23 cellular contexts compared by ENCODE assay signal in the genomic region with DNA sequence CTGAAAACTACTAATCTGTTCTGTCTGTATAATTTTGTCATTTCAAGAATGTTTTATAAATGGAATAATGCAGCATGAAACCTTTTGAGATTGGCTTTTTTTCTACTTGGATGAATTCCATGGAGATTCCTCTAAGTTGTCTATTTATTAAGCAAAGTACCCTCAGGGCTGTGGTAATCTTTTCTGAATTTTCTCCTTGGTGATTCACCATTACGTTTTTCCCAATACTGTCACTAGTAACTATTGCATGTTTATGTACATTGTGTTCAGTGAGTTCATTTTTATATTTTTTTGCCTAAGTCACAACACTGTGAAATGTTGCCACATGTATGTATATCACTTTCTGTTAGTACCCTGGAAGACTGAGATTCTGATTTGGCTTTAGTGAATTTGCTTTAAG.
"Had no signal": no experiment of that assay in that cellular context is flagged by ENCODE, and none has a peak within 500 bp of the region (broad histone marks: within the 10 kb centered on the region; RNA-seq: fewer than 3 reads in every experiment).

No MANE protein-coding gene starts in this region.

- ATAC-seq: activated naive CD4-positive, alpha-beta T cell treated with anti-CD3 and anti-CD28 coated beads, Interleukin-2, amount 50 U/mL, for 72 hours; activated T-cell treated with anti-CD3 and anti-CD28 coated beads, Interleukin-2, amount 50 U/mL, for 4 hours; activated T-helper 17 cell treated with anti-CD3 and anti-CD28 coated beads, Interleukin-2, amount 50 U/mL, for 72 hours; heart left ventricle; left lung; lower lobe of right lung; right lobe of liver had no signal

- H3K27ac ChIP-seq: epithelial cell of prostate, esophagus squamous epithelium, heart left ventricle, left lung, lower lobe of right lung, neutrophil, right lobe of liver, testis, transverse colon had no signal

- H3K4me1 ChIP-seq: esophagus squamous epithelium, heart left ventricle, left lung, lower lobe of right lung, right lobe of liver, testis, transverse colon had no signal

- FAIRE-seq: colon had no signal

- H3K36me3 ChIP-seq: esophagus squamous epithelium, heart left ventricle, left lung, lower lobe of right lung, neutrophil, right lobe of liver, transverse colon had no signal

- H3K4me3 ChIP-seq: esophagus squamous epithelium, heart left ventricle, left lung, lower lobe of right lung, right lobe of liver, testis, transverse colon had no signal

- DNase-seq: activated CD4-positive, alpha-beta memory T cell treated with anti-CD3 and anti-CD28 coated beads, Interleukin-2, amount 10 ng/mL, durations not matched to agents 7 days and 5 days; activated CD4-positive, alpha-beta T cell treated with anti-CD3 and anti-CD28 coated beads, Interleukin-2, amount 10 ng/mL, durations not matched to agents 24 days and 14 days; activated CD4-positive, CD25-positive, alpha-beta regulatory T cell treated with anti-CD3 and anti-CD28 coated beads, Interleukin-2, amount 50 U/mL, for 72 hours; activated T-cell treated with anti-CD3 and anti-CD28 coated beads, Interleukin-2, amount 50 U/mL, for 4 hours; dermis blood vessel endothelial cell; effector CD4-positive, alpha-beta T cell; esophagus squamous epithelium; heart left ventricle; hypothalamus; immature natural killer cell; left lung; lower lobe of right lung; right lobe of liver; stimulated activated CD4-positive, alpha-beta T cell treated with anti-CD3 and anti-CD28 coated beads, Interleukin-2, amount 100 ng/mL, for 48 hours; stimulated activated naive CD4-positive, alpha-beta T cell treated with Interleukin-2 at 50 U/mL for 16 hours; T-helper 2 cell; testis; transverse colon had no signal

- H3K27me3 ChIP-seq: esophagus squamous epithelium, heart left ventricle, left lung, neutrophil, right lobe of liver, testis, transverse colon had no signal

- H3K9me3 ChIP-seq: esophagus squamous epithelium, heart left ventricle, left lung, lower lobe of right lung, neutrophil, right lobe of liver, testis, transverse colon had no signal
